Comparison of ENCODE assay signal across 23 cellular contexts in genomic region chr1:9095818-9096217, GRCh38. TPM values are rescaled to one million over a fixed set of nuclear protein-coding genes. Genes with fewer than 3 reads are reported as not detected.
DNase-seq lines count a peak whose midpoint lies in the region; ATAC-seq, FAIRE-seq and TF ChIP-seq lines count a peak whose summit lies in the region.
"Had no signal": no experiment of that assay in that cellular context is flagged by ENCODE, and none has a peak within 500 bp of the region (broad histone marks: within the 10 kb centered on the region; RNA-seq: fewer than 3 reads in every experiment).

No MANE protein-coding gene starts in this region.

- no peak overlapping the region for H2BK20ac ChIP-seq in H1 (ENCODE audit: low read length)

- no peaks in the 10 kb centered on the region for H4K20me1 ChIP-seq in H1 (replicated peaks in 1 of 2; ENCODE audit: control insufficient read depth in 1 of 2, insufficient read depth in 2 of 2, low read length in 2 of 2)
- H4K20me1 ChIP-seq in keratinocyte (ENCODE audit: control insufficient read depth, extremely low read depth, insufficient read depth, low read length), result no peaks in the 10 kb centered on the region

- H4K91ac ChIP-seq in H1 (replicated peaks; ENCODE audit: insufficient read length, low read length), result no peak overlapping the region

- H3K27me3 ChIP-seq in left ventricle myocardium inferior (ENCODE audit: low read depth) (no peaks in the 10 kb centered on the region), H1 (replicated peaks in 1 of 4; ENCODE audit: control insufficient read depth in 3 of 4, extremely low read depth in 1 of 4, insufficient read depth in 3 of 4, low read length in 3 of 4) (no peaks in the 10 kb centered on the region), keratinocyte (ENCODE audit: control insufficient read depth, extremely low read depth, insufficient read depth, low read length) (no peaks in the 10 kb centered on the region)

- H3K4me1 Mint-ChIP-seq in WTC11, result no peaks in the 10 kb centered on the region
- H3K4me1 Mint-ChIP-seq: GM23338 had no signal

- CTCF ChIA-PET in WTC11 (lab: Charles Lee) (no interaction called here), H1 (lab: Charles Lee; ENCODE audit: partially characterized antibody) (interaction anchor here (1.3 to 13.9 kb wide), 3 partner anchors 15 to 141 kb away, joined by 3 to 156 read pairs (median 4); no protein-coding TSS in a partner anchor)

- WGBS in H1 (ENCODE audit: extremely low coverage in 1 of 2, insufficient coverage in 1 of 2, insufficient read length in 1 of 2, insufficient replicate concordance in 2 of 2, low coverage in 1 of 2, low lambda C conversion rate in 2 of 2, missing lambda C conversion rate in 1 of 2), 2 experiments, result 90% methylated on average over 2 of the region's 2 CpGs; no CpG with 5 or more reads in 1 of the 2 experiments

- no peak for TF ChIP-seq POLR2A in H1 (IDR thresholded peaks at IDR 0.05; ENCODE audit: control extremely low read depth in 1 of 2, low read depth in 2 of 2, low read length in 2 of 2)

- no peak overlapping the region for H3K27ac Mint-ChIP-seq in WTC11
- H3K27ac Mint-ChIP-seq: GM23338 had no signal

- POLR2A ChIA-PET in WTC11 (lab: Charles Lee) (no interaction called here), H1 (lab: Charles Lee; ENCODE audit: partially characterized antibody) (no interaction called here)

- intact Hi-C loops in cardiac septum (cut with DNase I) (no loop called here), left ventricle myocardium inferior (cut with micrococcal nuclease) (loop anchor here (10.0 kb wide), 2 partner anchors 81 to 181 kb away; no protein-coding TSS in a partner anchor)

- H3K9ac ChIP-seq in H1 (replicated peaks in 1 of 4; ENCODE audit: extremely low read depth in 1 of 4, low read depth in 3 of 4, low read length in 3 of 4), result no peak overlapping the region
- no peak overlapping the region for H3K9ac ChIP-seq in keratinocyte (ENCODE audit: control insufficient read depth, extremely low read depth, insufficient read depth, low read length)

- H2BK5ac ChIP-seq in H1 (ENCODE audit: low read depth, low read length), result no peak overlapping the region

- no peak overlapping the region for H4K8ac ChIP-seq in H1 (ENCODE audit: extremely low read depth, insufficient read depth, low read length)

- no peak for TF ChIP-seq RAD21 in H1 (IDR thresholded peaks at IDR 0.05 in 1 of 2, conservative IDR thresholded peaks at IDR 0.05 in 1 of 2; ENCODE audit: low read depth in 2 of 2, low read length in 2 of 2)

- H3K4me1 ChIP-seq in left ventricle myocardium inferior (peaks cover 19% of the 10 kb centered on the region), H1 (replicated peaks in 1 of 4; ENCODE audit: control insufficient read depth in 3 of 4, insufficient read depth in 4 of 4, low read length in 3 of 4) (no peaks in the 10 kb centered on the region), keratinocyte (ENCODE audit: control insufficient read depth, extremely low read depth, insufficient read depth, low read length) (peaks cover 3% of the 10 kb centered on the region)
- H3K4me1 ChIP-seq: A549, HAP-1 had no signal

- H3K4me3 Mint-ChIP-seq in WTC11, result no peak overlapping the region
- H3K4me3 Mint-ChIP-seq: CD4-positive, alpha-beta memory T cell; GM23338 had no signal

- no peak overlapping the region for H2BK120ac ChIP-seq in H1 (replicated peaks; ENCODE audit: low read depth, low read length)

- H4K5ac ChIP-seq in H1 (ENCODE audit: insufficient read length, low read depth, low read length), result no peak overlapping the region

- no peak overlapping the region for H2AK5ac ChIP-seq in H1 (ENCODE audit: low read depth, low read length)

- no peak overlapping the region for H3K56ac ChIP-seq in H1 (replicated peaks; ENCODE audit: insufficient read length, low read depth, low read length)

- no peaks in the 10 kb centered on the region for H3K79me1 ChIP-seq in H1 (ENCODE audit: low read depth, low read length)

- no peak for ATAC-seq in WTC11
- ATAC-seq: A549, GM12878, GM23338 had no signal

- no peak overlapping the region for H2BK15ac ChIP-seq in H1 (ENCODE audit: low read length)

- H3K4ac ChIP-seq in H1 (replicated peaks; ENCODE audit: insufficient read length, low read depth, low read length), result no peak overlapping the region

- no peaks in the 10 kb centered on the region for H3K9me1 ChIP-seq in keratinocyte (ENCODE audit: control insufficient read depth, extremely low read depth, insufficient read depth, low read length)

- peaks cover 8% of the 10 kb centered on the region for H3K27me3 Mint-ChIP-seq in WTC11 (ENCODE audit: low read depth)

- H3K4me3 ChIP-seq in left ventricle myocardium inferior, result no peak overlapping the region
- H3K4me3 ChIP-seq in H1 (ENCODE audit: extremely low read depth in 1 of 4, insufficient read depth in 2 of 4, low read depth in 3 of 4, low read length in 4 of 4), result no peak overlapping the region
- H3K4me3 ChIP-seq in keratinocyte (ENCODE audit: control insufficient read depth in 2 of 3, extremely low read depth in 1 of 3, insufficient read depth in 2 of 3, low read depth in 1 of 3, low read length in 3 of 3), result no peak overlapping the region
- H3K4me3 ChIP-seq: A549, GM12878, GM23338, HAP-1 had no signal

- no peaks in the 10 kb centered on the region for H3K79me2 ChIP-seq in H1 (ENCODE audit: control insufficient read depth in 1 of 2, insufficient read depth in 2 of 2, low read length in 2 of 2)
- H3K79me2 ChIP-seq in keratinocyte (ENCODE audit: control insufficient read depth, insufficient read depth, low read length), result no peaks in the 10 kb centered on the region

- TF ChIP-seq CTCF in left ventricle myocardium inferior (IDR thresholded peaks at IDR 0.05; ENCODE audit: borderline replicate concordance) (no peak), WTC11 (IDR thresholded peaks at IDR 0.05) (no peak), H1 (IDR thresholded peaks at IDR 0.05; ENCODE audit: control extremely low read depth in 1 of 3, insufficient read depth in 1 of 3, low read depth in 1 of 3, low read length in 3 of 3) (no peak), keratinocyte (optimal IDR thresholded peaks at IDR 0.05 in 1 of 3, IDR thresholded peaks at IDR 0.05 in 1 of 3, conservative IDR thresholded peaks at IDR 0.05 in 1 of 3; ENCODE audit: extremely low read depth in 1 of 3, insufficient read depth in 2 of 3, low read length in 3 of 3) (no peak)

- H3K9me3 ChIP-seq in left ventricle myocardium inferior (replicated peaks) (peaks cover 7% of the 10 kb centered on the region), H1 (ENCODE audit: insufficient read depth in 2 of 2, low read depth in 1 of 2, low read length in 1 of 2) (peaks cover 12 to 18% of the 10 kb centered on the region in 2 experiments), keratinocyte (ENCODE audit: control insufficient read depth, low read depth, low read length) (no peaks in the 10 kb centered on the region)
- H3K9me3 ChIP-seq: A549 had no signal

- H2AFZ ChIP-seq in H1 (ENCODE audit: low read length) (no peak overlapping the region), keratinocyte (ENCODE audit: control insufficient read depth, low read length) (no peak overlapping the region)
- H2AFZ ChIP-seq: GM23338 had no signal

- no peak overlapping the region for H3K4me2 ChIP-seq in H1 (ENCODE audit: insufficient read depth in 1 of 2, low read depth in 2 of 2, low read length in 2 of 2)
- no peak overlapping the region for H3K4me2 ChIP-seq in keratinocyte (ENCODE audit: control insufficient read depth, extremely low read depth, insufficient read depth, low read depth, low read length)
- H3K4me2 ChIP-seq: A549, GM23338 had no signal

- no peaks in the 10 kb centered on the region for H3K23me2 ChIP-seq in H1 (ENCODE audit: low read depth, low read length)

- FAIRE-seq in H1 (lab: Jason Lieb, UNC), result no peak
- peak; percentile 13 for FAIRE-seq in keratinocyte (lab: Jason Lieb, UNC)
- FAIRE-seq: A549, GM12878, GM19239, H54 had no signal

- peaks cover 33% of the 10 kb centered on the region for H3K36me3 Mint-ChIP-seq in WTC11

- no peak overlapping the region for H3K18ac ChIP-seq in H1 (ENCODE audit: extremely low read depth, low read length)

- H3K14ac ChIP-seq in H1 (ENCODE audit: insufficient read length), result no peak overlapping the region

- no peak for TF ChIP-seq EP300 in H1 (IDR thresholded peaks at IDR 0.05; ENCODE audit: borderline replicate concordance in 1 of 2, low read depth in 2 of 2, low read length in 2 of 2)

- dilution Hi-C loops in keratinocyte (cut with MboI; ENCODE audit: extremely low pct_ligation_motif_present, low sequenced_read_pairs), result no loop called here

- DNase-seq in cardiac septum (ENCODE audit: low spot score) (peak; percentile 10), left ventricle myocardium inferior (no peak), WTC11 (ENCODE audit: low spot score) (no peak), H1 (ENCODE audit: low read depth in 1 of 2, low spot score in 2 of 2) (no peak), keratinocyte (ENCODE audit: low read depth, low spot score) (no peak), NCI-H187 (lab: John Stamatoyannopoulos, UW) (no peak), amniotic stem cell (lab: John Stamatoyannopoulos, UW) (no peak)
- DNase-seq: 8988T; ACHN; AML-193; C1 segment of cervical spinal cord; Calu3; CD4-positive, alpha-beta memory T cell; COR-L47; DMS79; EL; GDM1 had no signal

- no peak overlapping the region for H2BK12ac ChIP-seq in H1 (ENCODE audit: low read depth, low read length)

- H3K27ac ChIP-seq in left ventricle myocardium inferior (replicated peaks), result no peak overlapping the region
- no peak overlapping the region for H3K27ac ChIP-seq in H1 (ENCODE audit: low read depth, low read length)
- no peak overlapping the region for H3K27ac ChIP-seq in keratinocyte (ENCODE audit: control insufficient read depth, insufficient read depth, low read length)
- H3K27ac ChIP-seq: A549 had no signal

- no peak overlapping the region for H3K23ac ChIP-seq in H1 (ENCODE audit: insufficient read length)

- H3K36me3 ChIP-seq in left ventricle myocardium inferior, result no peaks in the 10 kb centered on the region
- no peaks in the 10 kb centered on the region for H3K36me3 ChIP-seq in H1 (ENCODE audit: control insufficient read depth in 2 of 4, insufficient read depth in 4 of 4, low read length in 3 of 4)
- no peaks in the 10 kb centered on the region for H3K36me3 ChIP-seq in keratinocyte (ENCODE audit: control insufficient read depth in 2 of 2, extremely low read depth in 1 of 2, insufficient read depth in 2 of 2, low read length in 2 of 2)
- H3K36me3 ChIP-seq: HAP-1 had no signal

- H3K9me3 Mint-ChIP-seq in WTC11, result peaks cover 32% of the 10 kb centered on the region
- H3K9me3 Mint-ChIP-seq: CD4-positive, alpha-beta memory T cell had no signal

RNA-seq across cellular contexts. Expression of gene SLC2A5, which starts 26.4 kb away (rescaled TPM):
- total RNA-seq in cardiac septum (1.5 TPM), left ventricle myocardium inferior (4.2 TPM), WTC11 (2021) (0.04 to 0.18 TPM (median 0.07 TPM) in 3 replicates)
- not detected in 2 replicates for total RNA-seq in H1 (2021; fragmentation: NEBNext Ultra II Directional; extraction: Animal tissue kit (Norgen Biotek cat#: 25700))
- polyA plus RNA-seq in H1 (2011; rRNA removed) (0.12 and 0.14 TPM in 2 replicates), keratinocyte (0.16 to 1.1 TPM (median 0.77 TPM) in 3 replicates)
- 0.12 TPM for polyA plus RNA-seq in H1 (2011; cell fraction: cytosol; rRNA removed)
- polyA plus RNA-seq in H1 (2011; cell fraction: nucleus; rRNA removed), result 0.27 TPM
- 0.06 to 0.08 TPM (median 0.08 TPM) in 3 of 4 replicates, not detected in the other for polyA plus RNA-seq in H1 (2012, experiment 1 of 2)
- polyA plus RNA-seq in H1 (2012, experiment 2 of 2), result not detected
- 0.06 TPM for polyA plus RNA-seq in H1 (2013, experiment 1 of 2)
- polyA plus RNA-seq in H1 (2013, experiment 2 of 2), result 0.04 TPM
- 0.03 and 0.07 TPM in 2 replicates for polyA minus RNA-seq in H1 (2011; rRNA and poly(A)+ RNA removed)
- polyA minus RNA-seq in H1 (2011; cell fraction: cytosol; rRNA and poly(A)+ RNA removed), result not detected
- 0.10 TPM for polyA minus RNA-seq in H1 (2011; cell fraction: nucleus; rRNA and poly(A)+ RNA removed)
- polyA plus RNA-seq in keratinocyte (2011; ENCODE audit: low read depth), result not detected
- 0.06 and 0.22 TPM in 2 replicates for polyA plus RNA-seq in keratinocyte (2011; cell fraction: cytosol; rRNA removed)
- 1.2 and 1.9 TPM in 2 replicates for polyA plus RNA-seq in keratinocyte (2011; cell fraction: nucleus; rRNA removed)
- polyA plus RNA-seq in keratinocyte (2012; ENCODE audit: low replicate concordance), result 0.18 and 0.36 TPM in 2 replicates
- 0.66 to 1.8 TPM in 2 of 3 replicates, not detected in the other for polyA minus RNA-seq in keratinocyte
- polyA minus RNA-seq in keratinocyte (2011; cell fraction: cytosol; rRNA and poly(A)+ RNA removed), result 2.1 TPM
- polyA minus RNA-seq in keratinocyte (2011; cell fraction: nucleus; rRNA and poly(A)+ RNA removed), result 0.84 and 1.8 TPM in 2 replicates
- polyA plus RNA-seq: CD4-positive, alpha-beta memory T cell; GM23338 had no signal

RNA-seq across cellular contexts. Expression of gene GPR157, which starts 33.1 kb away (rescaled TPM):
- total RNA-seq in cardiac septum (23.0 TPM), left ventricle myocardium inferior (48.4 TPM), WTC11 (2021) (3.4 to 9.6 TPM (median 6.0 TPM) in 3 replicates)
- 9.8 and 11.0 TPM in 2 replicates for total RNA-seq in H1 (2021; fragmentation: NEBNext Ultra II Directional; extraction: Animal tissue kit (Norgen Biotek cat#: 25700))
- polyA plus RNA-seq in H1 (2011; rRNA removed) (1.0 and 17.5 TPM in 2 replicates), keratinocyte (4.4 to 6.5 TPM (median 6.1 TPM) in 3 replicates)
- 0.96 TPM for polyA plus RNA-seq in H1 (2011; cell fraction: cytosol; rRNA removed)
- 1.7 TPM for polyA plus RNA-seq in H1 (2011; cell fraction: nucleus; rRNA removed)
- polyA plus RNA-seq in H1 (2012, experiment 1 of 2), result 1.3 to 13.1 TPM (median 7.2 TPM) in 4 replicates
- 28.8 TPM for polyA plus RNA-seq in H1 (2012, experiment 2 of 2)
- 1.3 TPM for polyA plus RNA-seq in H1 (2013, experiment 1 of 2)
- 4.2 TPM for polyA plus RNA-seq in H1 (2013, experiment 2 of 2)
- 1.0 and 2.2 TPM in 2 replicates for polyA minus RNA-seq in H1 (2011; rRNA and poly(A)+ RNA removed)
- polyA minus RNA-seq in H1 (2011; cell fraction: cytosol; rRNA and poly(A)+ RNA removed), result 5.6 TPM
- 3.2 TPM for polyA minus RNA-seq in H1 (2011; cell fraction: nucleus; rRNA and poly(A)+ RNA removed)
- polyA plus RNA-seq in keratinocyte (2011; ENCODE audit: low read depth), result 6.1 TPM
- 3.5 and 3.6 TPM in 2 replicates for polyA plus RNA-seq in keratinocyte (2011; cell fraction: cytosol; rRNA removed)
- polyA plus RNA-seq in keratinocyte (2011; cell fraction: nucleus; rRNA removed), result 8.9 and 9.9 TPM in 2 replicates
- 11.2 and 16.4 TPM in 2 replicates for polyA plus RNA-seq in keratinocyte (2012; ENCODE audit: low replicate concordance)
- polyA minus RNA-seq in keratinocyte, result 6.5 to 11.5 TPM (median 11.1 TPM) in 3 replicates
- 32.4 TPM for polyA minus RNA-seq in keratinocyte (2011; cell fraction: cytosol; rRNA and poly(A)+ RNA removed)
- polyA minus RNA-seq in keratinocyte (2011; cell fraction: nucleus; rRNA and poly(A)+ RNA removed), result 12.2 and 52.3 TPM in 2 replicates
